25 cellular contexts compared by ENCODE assay signal in the genomic region with DNA sequence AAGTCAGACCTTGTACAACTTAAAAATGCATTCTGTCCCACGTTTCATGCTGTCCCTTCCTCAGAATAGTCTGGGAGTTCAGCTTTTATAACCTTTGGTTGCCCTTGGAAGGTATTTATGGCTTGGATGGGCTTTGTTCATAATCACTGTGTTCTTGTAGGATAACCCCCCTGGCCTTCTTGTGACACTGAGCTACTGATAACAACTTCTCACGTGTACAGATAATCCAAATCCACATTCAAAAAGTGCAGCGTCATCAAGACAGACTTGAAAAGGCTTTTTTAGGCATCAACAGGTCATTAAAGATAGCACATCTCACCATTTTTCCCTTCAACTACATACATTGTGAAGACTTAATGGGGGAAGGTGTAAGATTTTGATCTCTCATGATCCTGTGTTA. TPM values are rescaled to one million over a fixed set of nuclear protein-coding genes. Genes with fewer than 3 reads are reported as not detected.
DNase-seq lines count a peak whose midpoint lies in the region; ATAC-seq and TF ChIP-seq lines count a peak whose summit lies in the region.
"Had no signal": no experiment of that assay in that cellular context is flagged by ENCODE, and none has a peak within 500 bp of the region (broad histone marks: within the 10 kb centered on the region; RNA-seq: fewer than 3 reads in every experiment).

No MANE protein-coding gene starts in this region.

- H3K9me3 Mint-ChIP-seq in mesothelial cell of epicardium: no peaks in the 10 kb centered on the region
- H3K9me3 Mint-ChIP-seq: CD8-positive, alpha-beta T cell; HFFc6 had no signal

- peak overlapping the region; percentile 67 for H3K27ac Mint-ChIP-seq in mesothelial cell of epicardium
- H3K27ac Mint-ChIP-seq: CD8-positive, alpha-beta T cell; HFFc6 had no signal

- H3K4me1 Mint-ChIP-seq in mesothelial cell of epicardium: peaks cover 27% of the 10 kb centered on the region

- H3K4me3 Mint-ChIP-seq in mesothelial cell of epicardium: no peak overlapping the region
- H3K4me3 Mint-ChIP-seq: CD8-positive, alpha-beta T cell; HFFc6 had no signal

- no peaks in the 10 kb centered on the region for H3F3A ChIP-seq in PC-3 (ENCODE audit: low read length, unreplicated experiment)

- ATAC-seq in Right ventricle myocardium superior (ENCODE audit: poor library complexity): peak; percentile 47
- ATAC-seq in heart right ventricle: peak in 5 of 8 donors; percentile 27 to 53 (median 31)
- ATAC-seq in PC-3: no peak
- ATAC-seq in GM18520 (IDR thresholded peaks at IDR 0.05; ENCODE audit: unreplicated experiment): no peak
- ATAC-seq: CD8-positive, alpha-beta T cell had no signal

- POLR2A ChIA-PET in PC-3 (lab: Charles Lee; ENCODE audit: unreplicated experiment): no interaction called here

- H3K9me2 ChIP-seq in PC-3 (replicated peaks; ENCODE audit: low read length): no peaks in the 10 kb centered on the region

- H3K36me3 ChIP-seq in heart right ventricle (no peaks in the 10 kb centered on the region), PC-3 (ENCODE audit: low read depth, low read length) (no peaks in the 10 kb centered on the region)

- no TSS peak for BruUV-seq in PC-3 (replicated peaks; lab: Mats Ljungman, UMichigan)

- H3K27me3 Mint-ChIP-seq in mesothelial cell of epicardium (ENCODE audit: low read depth): no peaks in the 10 kb centered on the region

- DNase-seq in Right ventricle myocardium superior: no peak
- no peak for DNase-seq in cardiac septum (ENCODE audit: low spot score)
- DNase-seq in OCI-M1 (lab: John Stamatoyannopoulos, UW): peak; percentile 41
- DNase-seq in heart right ventricle: no peak
- no peak for DNase-seq in mesothelial cell of epicardium (ENCODE audit: low spot score in 2 of 2, unreplicated experiment in 2 of 2)
- DNase-seq in PC-3: no peak
- no peak for DNase-seq in iPS-NIHi11 (ENCODE audit: low spot score)
- DNase-seq: 8988T; AML-193; C1 segment of cervical spinal cord; Calu3; CD8-positive, alpha-beta T cell; DMS153; H7; HFFc6; KG1; NCI-H1092; NCI-H1436; NCI-H187 treated with DMSO at 0.1 percent for 48 hours; NCI-H2227 treated with DMSO at 0.1 percent for 48 hours; NCI-H510A; NCI-H774; SHP77 had no signal

- H3K4me3 ChIP-seq in heart right ventricle (no peak overlapping the region), PC-3 (ENCODE audit: low read length) (no peak overlapping the region)

- peak overlapping the region; percentile 2 to 80 (median 52) for H3K27ac ChIP-seq in heart right ventricle
- H3K27ac ChIP-seq in PC-3 (ENCODE audit: low read length): no peak overlapping the region

- H3K9ac ChIP-seq in PC-3 (ENCODE audit: low read length): no peak overlapping the region

- H3K4me1 ChIP-seq in heart right ventricle: peaks cover 0 to 47% (median 18%) of the 10 kb centered on the region in 9 donors
- H3K4me1 ChIP-seq in PC-3 (ENCODE audit: insufficient read depth, low read length): no peaks in the 10 kb centered on the region

- H4K20me1 ChIP-seq in PC-3 (ENCODE audit: low read length): no peaks in the 10 kb centered on the region

- 33 to 38% methylated on average over 3 of the region's 3 CpGs for WGBS in heart right ventricle, 2 donors

- CTCF ChIA-PET in PC-3 (lab: Charles Lee): no interaction called here

- no peak overlapping the region for H2AFZ ChIP-seq in PC-3 (ENCODE audit: low read length)

- TF ChIP-seq CTCF in heart right ventricle (IDR thresholded peaks at IDR 0.05): no peak
- TF ChIP-seq CTCF in mesothelial cell of epicardium (IDR thresholded peaks at IDR 0.05; ENCODE audit: unreplicated experiment): no peak
- no peak for TF ChIP-seq CTCF in PC-3 (conservative IDR thresholded peaks at IDR 0.05; ENCODE audit: low read depth, low read length)

- H3K79me2 ChIP-seq in PC-3 (ENCODE audit: low read length): no peaks in the 10 kb centered on the region

- H3K36me3 Mint-ChIP-seq in mesothelial cell of epicardium: peaks cover 17% of the 10 kb centered on the region
- H3K36me3 Mint-ChIP-seq: CD8-positive, alpha-beta T cell had no signal

- no peak overlapping the region for H3K4me2 ChIP-seq in PC-3 (ENCODE audit: low read length)

- H3K9me3 ChIP-seq in heart right ventricle: no peaks in the 10 kb centered on the region
- H3K9me3 ChIP-seq in PC-3 (ENCODE audit: low read length): no peaks in the 10 kb centered on the region

- H3K27me3 ChIP-seq in heart right ventricle (no peaks in the 10 kb centered on the region), PC-3 (ENCODE audit: low read length) (no peaks in the 10 kb centered on the region)

- intact Hi-C loops in Right ventricle myocardium superior (cut with DNase I): no loop called here
- intact Hi-C loops in cardiac septum (cut with DNase I): no loop called here
- intact Hi-C loops in heart right ventricle (cut with DNase I): no loop called here
- intact Hi-C loops in PC-3 (cut with micrococcal nuclease): no loop called here

RNA-seq across cellular contexts. Expression of a gene that starts 42.0 kb away (rescaled TPM):
- total RNA-seq in Right ventricle myocardium superior (93.8 TPM), cardiac septum (53.0 TPM), heart right ventricle (10 to 100 TPM; 39.5 to 83.6 (median 58.5) TPM), mesothelial cell of epicardium (55.0 to 59.4 TPM (median 56.3 TPM) in 3 replicates), PC-3 (2014; rRNA removed) (23.2 and 24.7 TPM in 2 replicates)
- 10 to 100 TPM; 54.2 to 62.4 TPM for polyA plus RNA-seq in heart right ventricle
- total RNA-seq: CD8-positive, alpha-beta T cell; OCI-LY7 had no signal

Comparison
In these comparisons a context has a peak if more than half of its experiments do, and no peak if none do; other contexts are left out.
1. ATAC-seq: peak in Right ventricle myocardium superior (single experiment) and heart right ventricle (5 of 8); none in PC-3 (single experiment) and GM18520 (single experiment).